Comparison of ENCODE assay signal across 8 cellular contexts in the genomic region with DNA sequence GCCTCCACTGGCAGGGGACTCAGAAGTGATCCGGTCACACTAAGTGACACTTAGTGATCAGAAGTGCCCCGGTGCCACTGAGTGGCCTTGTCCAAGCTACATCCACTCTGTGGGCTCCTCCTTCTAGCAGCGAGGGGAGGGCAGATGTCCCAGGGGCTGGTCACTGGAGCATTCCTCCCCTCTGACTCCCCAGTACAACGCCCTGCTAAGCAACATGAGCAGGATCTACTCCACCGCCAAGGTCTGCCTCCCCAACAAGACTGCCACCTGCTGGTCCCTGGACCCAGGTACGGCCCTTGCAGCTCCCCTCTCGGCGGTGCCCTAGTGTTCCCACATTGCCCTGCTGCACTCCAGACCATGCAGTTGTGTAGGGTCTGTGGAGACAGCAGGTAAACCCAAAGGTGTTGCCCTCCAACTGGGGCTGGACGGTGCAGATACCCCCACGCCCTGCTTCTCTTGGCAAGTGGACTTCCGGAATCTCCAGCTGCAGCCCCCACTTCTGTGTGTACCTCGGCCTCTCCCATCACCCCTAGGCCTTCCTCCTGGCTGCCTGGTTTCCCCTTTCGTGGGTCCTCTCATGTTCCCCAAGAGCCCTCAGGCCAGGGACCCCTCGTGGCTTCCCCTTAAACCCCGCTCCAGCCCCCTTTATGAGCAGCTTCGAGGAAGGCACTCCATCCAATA. TPM values are rescaled to one million over a fixed set of nuclear protein-coding genes. Genes with fewer than 3 reads are reported as not detected.
DNase-seq lines count a peak whose midpoint lies in the region; ATAC-seq, FAIRE-seq and TF ChIP-seq lines count a peak whose summit lies in the region.

No MANE protein-coding gene starts in this region.

- intact Hi-C loops in activated CD4-positive, alpha-beta T cell treated with anti-CD3 and anti-CD28 coated beads for 36 hours (cut with DNase I, micrococcal nuclease), result loop anchor here (1.0 to 5.0 kb wide), 4 partner anchors 37 to 133 kb away; no protein-coding TSS in a partner anchor
- intact Hi-C loops in HepG2 (cut with micrococcal nuclease; ENCODE audit: unreplicated experiment), result loop anchor here (1.0 to 2.0 kb wide), 3 partner anchors 32 to 134 kb away; a partner anchor contains a TSS

- FAIRE-seq in HepG2 (lab: Jason Lieb, UNC), result peak; percentile 90

- peaks cover 12% of the 10 kb centered on the region for H3K4me1 Mint-ChIP-seq in activated CD4-positive, alpha-beta T cell treated with anti-CD3 and anti-CD28 coated beads for 36 hours

- H3K4me3 ChIP-seq in coronary artery, result no peak overlapping the region
- H3K4me3 ChIP-seq in HepG2 (replicated peaks in 1 of 3; ENCODE audit: insufficient read depth in 1 of 3, low read depth in 2 of 3, low read length in 3 of 3), result no peak overlapping the region

- DNase-seq in NCI-H226, result peak; percentile 87
- DNase-seq in activated CD4-positive, alpha-beta T cell treated with anti-CD3 and anti-CD28 coated beads for 36 hours, result peak; percentile 89
- peak; percentile 53 for DNase-seq in coronary artery (ENCODE audit: low spot score)
- DNase-seq in HepG2 (ENCODE audit: low spot score), result peak; percentile 80
- peak; percentile 67 to 74 for DNase-seq in stimulated activated CD4-positive, alpha-beta T cell treated with anti-CD3 and anti-CD28 coated beads, Interleukin-4, amount 100 ng/mL, for 4 hours

- in situ Hi-C loops in HepG2 (cut with HindIII; ENCODE audit: extremely low pct_ligation_motif_present, low pct_unique_long_range_greater_than_20kb), result loop anchor here (5.0 kb wide), 1 partner anchor 57 kb away; no protein-coding TSS in a partner anchor

- H3K9ac ChIP-seq in HepG2 (ENCODE audit: insufficient read depth, low read depth, low read length), result no peak overlapping the region

- CTCF ChIA-PET in activated CD4-positive, alpha-beta T cell treated with anti-CD3 and anti-CD28 coated beads for 36 hours (lab: Charles Lee), result interaction anchor here (0.6 to 8.3 kb wide), 21 partner anchors 9 to 836 kb away, joined by 3 to 102 read pairs (median 3); no protein-coding TSS in a partner anchor
- CTCF ChIA-PET in HepG2 (lab: Yijun Ruan, JAX; ENCODE audit: low intra/inter-chr PET ratio, low total read pairs), result interaction anchor here (0.7 to 5.3 kb wide), 4 partner anchors 43 to 72 kb away, joined by 3 to 53 read pairs (median 7); no protein-coding TSS in a partner anchor

- H3K4me2 ChIP-seq in HepG2 (ENCODE audit: low read depth, low read length), result no peak overlapping the region

- no peaks in the 10 kb centered on the region for H3K79me2 ChIP-seq in HepG2 (ENCODE audit: insufficient read depth, low read length)

- H3K9me3 Mint-ChIP-seq in activated CD4-positive, alpha-beta T cell treated with anti-CD3 and anti-CD28 coated beads for 36 hours (ENCODE audit: low read depth), result no peaks in the 10 kb centered on the region

- TF ChIP-seq RAD21 in HepG2 (CRISPR knock-in tag; IDR thresholded peaks at IDR 0.05), result peak; percentile 88

- H3K36me3 Mint-ChIP-seq in activated CD4-positive, alpha-beta T cell treated with anti-CD3 and anti-CD28 coated beads for 36 hours (ENCODE audit: low read depth), result no peaks in the 10 kb centered on the region

- no peak overlapping the region for H3K27ac Mint-ChIP-seq in activated CD4-positive, alpha-beta T cell treated with anti-CD3 and anti-CD28 coated beads for 36 hours

- H4K20me1 ChIP-seq in HepG2 (ENCODE audit: insufficient read depth, low read length), result peaks cover 3% of the 10 kb centered on the region; the same call in 1 of the 2 replicates

- ATAC-seq in HG02884 (IDR thresholded peaks at IDR 0.05; ENCODE audit: unreplicated experiment) (peak; percentile 64), HepG2 (peak; percentile 88), GM18858 (IDR thresholded peaks at IDR 0.05; ENCODE audit: unreplicated experiment) (no peak)
- peak; percentile 92 for ATAC-seq in activated CD4-positive, alpha-beta T cell treated with anti-CD3 and anti-CD28 coated beads for 36 hours

- peak; percentile 94 for TF ChIP-seq CTCF in GM12873 (IDR thresholded peaks at IDR 0.05; ENCODE audit: insufficient read depth, low read depth, low read length, missing control alignments)
- TF ChIP-seq CTCF in coronary artery (IDR thresholded peaks at IDR 0.05), result peak; percentile 33
- TF ChIP-seq CTCF in HepG2 (CRISPR knock-in tag; IDR thresholded peaks at IDR 0.05), result peak; percentile 98

- H3K27ac ChIP-seq in coronary artery (no peak overlapping the region), HepG2 (ENCODE audit: extremely low read length, insufficient read depth, low read length) (no peak overlapping the region)

- TF ChIP-seq EP300 in HepG2 (IDR thresholded peaks at IDR 0.05; ENCODE audit: low read depth in 2 of 2, low read length in 2 of 2) (no peak), HepG2 (CRISPR knock-in tag; IDR thresholded peaks at IDR 0.05; ENCODE audit: borderline replicate concordance) (no peak)

- H3K27me3 ChIP-seq in HepG2 (ENCODE audit: control insufficient read depth in 1 of 2, insufficient read depth in 2 of 2, low read length in 2 of 2), result peaks cover 27 to 87% of the 10 kb centered on the region in 2 experiments

- H3K27me3 Mint-ChIP-seq in activated CD4-positive, alpha-beta T cell treated with anti-CD3 and anti-CD28 coated beads for 36 hours, result peaks cover 27% of the 10 kb centered on the region

- no peak overlapping the region for H3K4me3 Mint-ChIP-seq in activated CD4-positive, alpha-beta T cell treated with anti-CD3 and anti-CD28 coated beads for 36 hours

- 19% methylated on average over 14 of the region's 16 CpGs for WGBS in HepG2 (ENCODE audit: low lambda C conversion rate)

- POLR2A ChIA-PET in activated CD4-positive, alpha-beta T cell treated with anti-CD3 and anti-CD28 coated beads for 36 hours (lab: Charles Lee), result no interaction called here
- POLR2A ChIA-PET in HepG2 (lab: Yijun Ruan, JAX), result interaction anchor here (0.9 to 1.2 kb wide), 3 partner anchors 17 to 70 kb away, joined by 3 read pairs; no protein-coding TSS in a partner anchor

- H3K36me3 ChIP-seq in HepG2 (replicated peaks in 1 of 2; ENCODE audit: control insufficient read depth in 1 of 2, insufficient read depth in 2 of 2, low read length in 2 of 2), result no peaks in the 10 kb centered on the region

- no peak overlapping the region for H2AFZ ChIP-seq in HepG2 (ENCODE audit: low read length)

- no peaks in the 10 kb centered on the region for H3K9me3 ChIP-seq in HepG2 (ENCODE audit: low read length)

- H3K4me1 ChIP-seq in HepG2 (ENCODE audit: insufficient read depth, low read length), result peaks cover 28% of the 10 kb centered on the region

- no peak for TF ChIP-seq POLR2A in HepG2 (IDR thresholded peaks at IDR 0.05; ENCODE audit: insufficient read depth in 1 of 2, low read depth in 2 of 2, low read length in 2 of 2)

- BruUV-seq in HepG2 (replicated peaks; lab: Mats Ljungman, UMichigan), result no TSS peak

RNA-seq across cellular contexts. Expression of a gene that starts 2.1 kb away (rescaled TPM):
- total RNA-seq in activated CD4-positive, alpha-beta T cell treated with anti-CD3 and anti-CD28 coated beads for 36 hours, result under 1 TPM; 0.26 to 0.46 TPM
- 0.13 TPM in 1 of 2 replicates, not detected in the other for total RNA-seq in HepG2 (2016; rRNA removed; fragmentation: Illumina TruSeq; extraction: Trizol)
- not detected in 2 replicates for total RNA-seq in HepG2 (2016; cell fraction: cytosol; rRNA removed; fragmentation: Illumina TruSeq; extraction: Trizol; ENCODE audit: low read depth)
- total RNA-seq in HepG2 (2016; cell fraction: insoluble cytoplasmic fraction; rRNA removed; fragmentation: Illumina TruSeq; extraction: Trizol), result 0.15 TPM in 1 of 2 replicates, not detected in the other
- total RNA-seq in HepG2 (2016; cell fraction: membrane; rRNA removed; fragmentation: Illumina TruSeq; extraction: Trizol), result not detected in 2 replicates
- not detected in 2 replicates for total RNA-seq in HepG2 (2016; cell fraction: nucleus; rRNA removed; fragmentation: Illumina TruSeq; extraction: Trizol)
- 0.03 and 0.08 TPM in 2 replicates for polyA plus RNA-seq in HepG2 (2011; rRNA removed)
- polyA plus RNA-seq in HepG2 (2011; cell fraction: cytosol; rRNA removed), result 0.05 TPM in 1 of 2 replicates, not detected in the other
- polyA plus RNA-seq in HepG2 (2011; cell fraction: nucleus; rRNA removed), result 0.09 and 0.11 TPM in 2 replicates
- polyA plus RNA-seq in HepG2 (2012), result 0.13 and 0.23 TPM in 2 replicates
- polyA plus RNA-seq in HepG2 (2016; cell fraction: cytosol; fragmentation: Illumina TruSeq; extraction: Trizol; ENCODE audit: low read depth), result not detected in 2 replicates
- polyA plus RNA-seq in HepG2 (2016; cell fraction: insoluble cytoplasmic fraction; fragmentation: Illumina TruSeq; extraction: Trizol; ENCODE audit: low read depth), result not detected in 2 replicates
- polyA plus RNA-seq in HepG2 (2016; cell fraction: membrane; fragmentation: Illumina TruSeq; extraction: Trizol; ENCODE audit: low read depth), result not detected in 2 replicates
- polyA plus RNA-seq in HepG2 (2016; cell fraction: nucleus; fragmentation: Illumina TruSeq; extraction: Trizol; ENCODE audit: insufficient read depth, low read depth), result 0.56 TPM in 1 of 2 replicates, not detected in the other
- 0.37 TPM in 1 of 2 replicates, not detected in the other for polyA minus RNA-seq in HepG2 (2011; rRNA and poly(A)+ RNA removed; ENCODE audit: low replicate concordance)
- not detected in 2 replicates for polyA minus RNA-seq in HepG2 (2011; cell fraction: cytosol; rRNA and poly(A)+ RNA removed)
- polyA minus RNA-seq in HepG2 (2011; cell fraction: nucleus; rRNA and poly(A)+ RNA removed), result 0.26 TPM in 1 of 2 replicates, not detected in the other

RNA-seq across cellular contexts. Expression of a gene that starts 32.8 kb away (rescaled TPM):
- total RNA-seq in activated CD4-positive, alpha-beta T cell treated with anti-CD3 and anti-CD28 coated beads for 36 hours, result 1 to 10 TPM; 2.5 to 3.0 TPM
- 3.1 and 6.7 TPM in 2 replicates for total RNA-seq in HepG2 (2016; rRNA removed; fragmentation: Illumina TruSeq; extraction: Trizol)
- 2.0 TPM in 2 replicates for total RNA-seq in HepG2 (2016; cell fraction: cytosol; rRNA removed; fragmentation: Illumina TruSeq; extraction: Trizol; ENCODE audit: low read depth)
- total RNA-seq in HepG2 (2016; cell fraction: insoluble cytoplasmic fraction; rRNA removed; fragmentation: Illumina TruSeq; extraction: Trizol), result 3.7 and 6.3 TPM in 2 replicates
- total RNA-seq in HepG2 (2016; cell fraction: membrane; rRNA removed; fragmentation: Illumina TruSeq; extraction: Trizol), result 5.5 and 6.5 TPM in 2 replicates
- total RNA-seq in HepG2 (2016; cell fraction: nucleus; rRNA removed; fragmentation: Illumina TruSeq; extraction: Trizol), result 3.5 and 4.9 TPM in 2 replicates
- polyA plus RNA-seq in HepG2 (2011; rRNA removed), result 1.5 and 1.6 TPM in 2 replicates
- 1.1 and 1.3 TPM in 2 replicates for polyA plus RNA-seq in HepG2 (2011; cell fraction: cytosol; rRNA removed)
- polyA plus RNA-seq in HepG2 (2011; cell fraction: nucleus; rRNA removed), result 2.1 and 2.4 TPM in 2 replicates
- 1.1 and 1.3 TPM in 2 replicates for polyA plus RNA-seq in HepG2 (2012)
- 1.9 and 2.3 TPM in 2 replicates for polyA plus RNA-seq in HepG2 (2016; cell fraction: cytosol; fragmentation: Illumina TruSeq; extraction: Trizol; ENCODE audit: low read depth)
- 3.5 and 4.0 TPM in 2 replicates for polyA plus RNA-seq in HepG2 (2016; cell fraction: insoluble cytoplasmic fraction; fragmentation: Illumina TruSeq; extraction: Trizol; ENCODE audit: low read depth)
- polyA plus RNA-seq in HepG2 (2016; cell fraction: membrane; fragmentation: Illumina TruSeq; extraction: Trizol; ENCODE audit: low read depth), result 4.5 and 4.6 TPM in 2 replicates
- polyA plus RNA-seq in HepG2 (2016; cell fraction: nucleus; fragmentation: Illumina TruSeq; extraction: Trizol; ENCODE audit: insufficient read depth, low read depth), result 9.1 TPM in 2 replicates
- polyA minus RNA-seq in HepG2 (2011; rRNA and poly(A)+ RNA removed; ENCODE audit: low replicate concordance), result 10.1 and 69.6 TPM in 2 replicates
- polyA minus RNA-seq in HepG2 (2011; cell fraction: cytosol; rRNA and poly(A)+ RNA removed), result 1.1 TPM in 2 replicates
- polyA minus RNA-seq in HepG2 (2011; cell fraction: nucleus; rRNA and poly(A)+ RNA removed), result 1.4 and 2.6 TPM in 2 replicates

RNA-seq across cellular contexts. Expression of a gene that starts 44.2 kb away (rescaled TPM):
- total RNA-seq in activated CD4-positive, alpha-beta T cell treated with anti-CD3 and anti-CD28 coated beads for 36 hours, result not detected
- 0.08 and 0.18 TPM in 2 replicates for total RNA-seq in HepG2 (2016; rRNA removed; fragmentation: Illumina TruSeq; extraction: Trizol)
- not detected in 2 replicates for total RNA-seq in HepG2 (2016; cell fraction: cytosol; rRNA removed; fragmentation: Illumina TruSeq; extraction: Trizol; ENCODE audit: low read depth)
- 0.09 TPM in 1 of 2 replicates, not detected in the other for total RNA-seq in HepG2 (2016; cell fraction: insoluble cytoplasmic fraction; rRNA removed; fragmentation: Illumina TruSeq; extraction: Trizol)
- total RNA-seq in HepG2 (2016; cell fraction: membrane; rRNA removed; fragmentation: Illumina TruSeq; extraction: Trizol), result 0.09 and 0.10 TPM in 2 replicates
- total RNA-seq in HepG2 (2016; cell fraction: nucleus; rRNA removed; fragmentation: Illumina TruSeq; extraction: Trizol), result 0.13 TPM in 1 of 2 replicates, not detected in the other
- 0.05 and 0.18 TPM in 2 replicates for polyA plus RNA-seq in HepG2 (2011; rRNA removed)
- 0.04 and 0.06 TPM in 2 replicates for polyA plus RNA-seq in HepG2 (2011; cell fraction: cytosol; rRNA removed)
- polyA plus RNA-seq in HepG2 (2011; cell fraction: nucleus; rRNA removed), result 0.19 and 0.45 TPM in 2 replicates
- 0.15 and 0.44 TPM in 2 replicates for polyA plus RNA-seq in HepG2 (2012)
- polyA plus RNA-seq in HepG2 (2016; cell fraction: cytosol; fragmentation: Illumina TruSeq; extraction: Trizol; ENCODE audit: low read depth), result 0.05 and 0.06 TPM in 2 replicates
- 0.05 TPM in 1 of 2 replicates, not detected in the other for polyA plus RNA-seq in HepG2 (2016; cell fraction: insoluble cytoplasmic fraction; fragmentation: Illumina TruSeq; extraction: Trizol; ENCODE audit: low read depth)
- 0.06 and 0.10 TPM in 2 replicates for polyA plus RNA-seq in HepG2 (2016; cell fraction: membrane; fragmentation: Illumina TruSeq; extraction: Trizol; ENCODE audit: low read depth)
- polyA plus RNA-seq in HepG2 (2016; cell fraction: nucleus; fragmentation: Illumina TruSeq; extraction: Trizol; ENCODE audit: insufficient read depth, low read depth), result 0.12 and 0.29 TPM in 2 replicates
- polyA minus RNA-seq in HepG2 (2011; rRNA and poly(A)+ RNA removed; ENCODE audit: low replicate concordance), result 0.08 TPM in 1 of 2 replicates, not detected in the other
- polyA minus RNA-seq in HepG2 (2011; cell fraction: cytosol; rRNA and poly(A)+ RNA removed), result not detected in 2 replicates
- polyA minus RNA-seq in HepG2 (2011; cell fraction: nucleus; rRNA and poly(A)+ RNA removed), result 0.13 and 0.25 TPM in 2 replicates

Comparison
In these comparisons a context has a peak if more than half of its experiments do, and no peak if none do; other contexts are left out.
1. CTCF ChIP-seq: peak in every context shown above with its lines; median percentile 98 in HepG2; 94 in GM12873; 33 in coronary artery.